In genomic region chr5:37111426-37112382, GRCh38 we compare ENCODE assay signal across 8 cellular contexts.
DNase-seq lines count a peak whose midpoint lies in the region; ATAC-seq lines count a peak whose summit lies in the region.

No MANE protein-coding gene starts in this region.

- peak overlapping the region; percentile 65 for H3K4me3 Mint-ChIP-seq in central memory CD8-positive, alpha-beta T cell

- H3K4me3 ChIP-seq in right cardiac atrium (ENCODE audit: low read length) = no peak overlapping the region

- intact Hi-C loops in right cardiac atrium (cut with DNase I) = no loop called here

- no peaks in the 10 kb centered on the region for H3K9me3 ChIP-seq in right cardiac atrium (ENCODE audit: control insufficient read depth, low read length)

- no peaks in the 10 kb centered on the region for H3K27me3 ChIP-seq in right cardiac atrium (ENCODE audit: control insufficient read depth, insufficient read depth)

- peak; percentile 92 for ATAC-seq in GM18502 (IDR thresholded peaks at IDR 0.05; ENCODE audit: poor library complexity, unreplicated experiment)
- peak; percentile 90 for ATAC-seq in GM21447 (IDR thresholded peaks at IDR 0.05; ENCODE audit: unreplicated experiment)
- ATAC-seq in HG03565 (IDR thresholded peaks at IDR 0.05; ENCODE audit: unreplicated experiment) = peak; percentile 93
- ATAC-seq in central memory CD8-positive, alpha-beta T cell (replicated peaks; ENCODE audit: extremely low read depth, poor library complexity, severe bottlenecking) = peak; percentile 80
- no peak for ATAC-seq in right cardiac atrium
- no peak for ATAC-seq in esophagus mucosa

- H3K27ac ChIP-seq in right cardiac atrium (ENCODE audit: low read length) = no peak overlapping the region

- H3K4me1 ChIP-seq in right cardiac atrium (ENCODE audit: control insufficient read depth, insufficient read depth, low read length) = no peaks in the 10 kb centered on the region

- H3K27me3 Mint-ChIP-seq in central memory CD8-positive, alpha-beta T cell = no peaks in the 10 kb centered on the region

- H3K4me1 Mint-ChIP-seq in central memory CD8-positive, alpha-beta T cell = peaks cover 28% of the 10 kb centered on the region

- peaks cover 6% of the 10 kb centered on the region for H3K36me3 Mint-ChIP-seq in central memory CD8-positive, alpha-beta T cell (ENCODE audit: insufficient read depth)

- H3K27ac Mint-ChIP-seq in central memory CD8-positive, alpha-beta T cell (ENCODE audit: low read depth) = peak overlapping the region; percentile 12

- H3K9me3 Mint-ChIP-seq in central memory CD8-positive, alpha-beta T cell = no peaks in the 10 kb centered on the region

- WGBS in right cardiac atrium = 85% methylated on average over 4 of the region's 4 CpGs

- DNase-seq in central memory CD8-positive, alpha-beta T cell (ENCODE audit: low spot score in 2 of 2) = no peak
- DNase-seq in right cardiac atrium (no peak), NCI-H748 (lab: John Stamatoyannopoulos, UW; ENCODE audit: unreplicated experiment) (no peak)
- no peak for DNase-seq in effector CD4-positive, alpha-beta T cell

Comparison
In these comparisons a context has a peak if more than half of its experiments do, and no peak if none do; other contexts are left out.
1. ATAC-seq: peak in GM18502 (single experiment), GM21447 (single experiment), HG03565 (single experiment) and central memory CD8-positive, alpha-beta T cell (single experiment); none in right cardiac atrium (0 of 2) and esophagus mucosa (single experiment).